8 cellular contexts compared by ENCODE assay signal in the genomic region with DNA sequence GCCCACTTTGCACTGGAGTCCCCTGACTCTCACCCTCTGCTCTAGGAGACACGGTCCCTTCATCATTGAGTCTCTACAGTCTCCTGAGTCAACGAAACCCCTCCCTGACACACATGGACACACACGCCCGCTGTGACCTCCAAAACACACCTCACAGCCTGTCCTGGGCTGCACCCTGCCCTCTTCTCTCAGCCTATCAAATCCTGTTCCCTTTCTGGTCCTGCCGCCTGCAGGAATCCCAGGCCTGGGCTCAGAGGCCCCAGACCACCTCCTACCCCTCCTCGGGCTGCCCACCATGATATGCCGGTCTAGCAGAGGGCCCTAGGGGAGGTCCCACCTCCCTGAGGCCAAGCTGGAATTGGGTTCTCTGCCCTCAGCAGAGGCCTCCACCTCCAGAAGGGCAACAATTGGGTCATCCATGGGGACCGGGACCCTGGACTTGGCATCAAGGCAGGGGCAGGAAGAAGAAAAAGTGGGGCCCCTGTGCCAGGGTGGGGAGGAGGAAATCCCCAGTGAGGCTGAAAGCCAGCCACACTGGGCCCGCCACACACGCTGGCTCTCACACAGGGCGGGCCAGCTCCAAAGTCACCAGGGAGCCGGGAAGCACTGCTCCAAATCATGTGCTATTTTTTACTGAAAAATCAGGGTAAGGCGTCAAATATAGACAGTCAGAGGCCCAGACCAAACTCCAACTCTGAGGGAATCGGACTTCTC. TPM values are rescaled to one million over a fixed set of nuclear protein-coding genes. Genes with fewer than 3 reads are reported as not detected.
DNase-seq lines count a peak whose midpoint lies in the region; ATAC-seq and TF ChIP-seq lines count a peak whose summit lies in the region.

No MANE protein-coding gene starts in this region.

- CTCF ChIA-PET in MCF 10A (lab: Yijun Ruan, JAX) = interaction anchor here (0.7 to 1.6 kb wide), 5 partner anchors 8 to 32 kb away, joined by 3 to 12 read pairs (median 3); no protein-coding TSS in a partner anchor

- H3K27ac Mint-ChIP-seq in MCF 10A (ENCODE audit: low read depth, unreplicated experiment) = peak overlapping the region; percentile 89
- peak overlapping the region; percentile 80 for H3K27ac Mint-ChIP-seq in mesothelial cell of epicardium

- POLR2A ChIA-PET in MCF 10A (lab: Yijun Ruan, JAX) = interaction anchor here (5.7 kb wide), 1 partner anchor 31 kb away, joined by 35 read pairs; no protein-coding TSS in a partner anchor

- ATAC-seq in upper lobe of right lung (no peak), HG03460 (IDR thresholded peaks at IDR 0.05; ENCODE audit: unreplicated experiment) (no peak)

- H3K4me1 ChIP-seq in upper lobe of right lung = peaks cover 40% of the 10 kb centered on the region

- H3K4me3 Mint-ChIP-seq in MCF 10A (ENCODE audit: unreplicated experiment) (peak overlapping the region; percentile 82), mesothelial cell of epicardium (peak overlapping the region; percentile 74)

- intact Hi-C loops in MCF 10A (cut with micrococcal nuclease) = no loop called here
- intact Hi-C loops in upper lobe of right lung (cut with DNase I) = no loop called here

- peak overlapping the region; percentile 84 for H3K4me3 ChIP-seq in upper lobe of right lung

- peaks cover 17% of the 10 kb centered on the region for H3K36me3 Mint-ChIP-seq in MCF 10A (ENCODE audit: insufficient read depth, unreplicated experiment)
- peaks cover 18% of the 10 kb centered on the region for H3K36me3 Mint-ChIP-seq in mesothelial cell of epicardium

- no peaks in the 10 kb centered on the region for H3K27me3 Mint-ChIP-seq in MCF 10A (ENCODE audit: insufficient read depth, unreplicated experiment)
- H3K27me3 Mint-ChIP-seq in mesothelial cell of epicardium (ENCODE audit: low read depth) = no peaks in the 10 kb centered on the region

- H3K4me1 Mint-ChIP-seq in MCF 10A (ENCODE audit: insufficient read depth, unreplicated experiment) = peaks cover 38% of the 10 kb centered on the region
- H3K4me1 Mint-ChIP-seq in mesothelial cell of epicardium = peaks cover 30% of the 10 kb centered on the region

- H3K9me3 ChIP-seq in upper lobe of right lung = no peaks in the 10 kb centered on the region

- TF ChIP-seq CTCF in MCF 10A (IDR thresholded peaks at IDR 0.05; ENCODE audit: unreplicated experiment) = no peak
- no peak for TF ChIP-seq CTCF in mesothelial cell of epicardium (IDR thresholded peaks at IDR 0.05; ENCODE audit: unreplicated experiment)
- no peak for TF ChIP-seq CTCF in upper lobe of right lung (IDR thresholded peaks at IDR 0.05)

- no peaks in the 10 kb centered on the region for H3K27me3 ChIP-seq in upper lobe of right lung

- BruUV-seq in MCF 10A (replicated peaks; lab: Mats Ljungman, UMichigan) = no TSS peak

- peaks cover 33% of the 10 kb centered on the region for H3K36me3 ChIP-seq in upper lobe of right lung

- H3K9me3 Mint-ChIP-seq in MCF 10A (ENCODE audit: unreplicated experiment) = no peaks in the 10 kb centered on the region
- no peaks in the 10 kb centered on the region for H3K9me3 Mint-ChIP-seq in mesothelial cell of epicardium

- peak; percentile 73 for DNase-seq in activated effector memory CD4-positive, alpha-beta T cell treated with anti-CD3 and anti-CD28 coated beads, Interleukin-2, amount 50 U/mL, for 16 hours
- no peak for DNase-seq in activated effector memory CD4-positive, alpha-beta T cell treated with Interleukin-2 at 50 U/mL for 16 hours
- DNase-seq in MCF 10A (ENCODE audit: unreplicated experiment) (no peak), mesothelial cell of epicardium (ENCODE audit: low spot score in 2 of 2, unreplicated experiment in 2 of 2) (no peak), upper lobe of right lung (no peak), NCI-H526 (lab: John Stamatoyannopoulos, UW) (no peak), NK-92 (lab: John Stamatoyannopoulos, UW; ENCODE audit: unreplicated experiment) (no peak)

- peak overlapping the region; percentile 82 for H3K27ac ChIP-seq in upper lobe of right lung

RNA-seq across cellular contexts. Expression of a gene that starts 3.4 kb away (rescaled TPM):
- total RNA-seq in MCF 10A (2022) (33.4 and 34.8 TPM in 2 replicates), mesothelial cell of epicardium (56.4 to 58.6 TPM (median 56.6 TPM) in 3 replicates), upper lobe of right lung (103 TPM)

RNA-seq across cellular contexts. Expression of a gene that starts 17.1 kb away (rescaled TPM):
- total RNA-seq in MCF 10A (2022) (0.09 TPM in 1 of 2 replicates, not detected in the other), mesothelial cell of epicardium (17.3 to 20.0 TPM (median 19.4 TPM) in 3 replicates), upper lobe of right lung (21.5 TPM)

RNA-seq across cellular contexts. Expression of a gene that starts 18.7 kb away (rescaled TPM):
- total RNA-seq in MCF 10A (2022) (not detected in 2 replicates), mesothelial cell of epicardium (not detected in 3 replicates), upper lobe of right lung (27.8 TPM)

RNA-seq across cellular contexts. Expression of a gene that starts 51.9 kb away (rescaled TPM):
- total RNA-seq in MCF 10A (2022) (9.9 and 11.2 TPM in 2 replicates), mesothelial cell of epicardium (44.6 to 46.0 TPM (median 45.4 TPM) in 3 replicates), upper lobe of right lung (30.2 TPM)

RNA-seq across cellular contexts. Expression of a gene that starts 54.3 kb away (rescaled TPM):
- total RNA-seq in MCF 10A (2022) (3.4 and 4.5 TPM in 2 replicates), mesothelial cell of epicardium (3,780 to 4,004 TPM (median 3,972 TPM) in 3 replicates), upper lobe of right lung (154 TPM)

Comparison
In these comparisons a context has a peak if more than half of its experiments do, and no peak if none do; other contexts are left out.
1. RNA of a gene that starts 17.1 kb away (total RNA-seq): 21.5 TPM in upper lobe of right lung (single experiment) and 17.3 to 20.0 TPM in mesothelial cell of epicardium; 0.09 TPM in MCF 10A; every median in the first group is over 10 times any median in the second.
2. RNA of a gene that starts 18.7 kb away (total RNA-seq): 27.8 TPM in upper lobe of right lung (single experiment); not detected in mesothelial cell of epicardium and not detected in MCF 10A; every median in the first group is over 10 times any median in the second.